8 cellular contexts compared by ENCODE assay signal in genomic region chr3:123618768-123619484, GRCh38. TPM values are rescaled to one million over a fixed set of nuclear protein-coding genes. Genes with fewer than 3 reads are reported as not detected.
A peak's percentile ranks its signal among the peaks of the same experiment; 100 is the strongest.
DNase-seq lines count a peak whose midpoint lies in the region; ATAC-seq and TF ChIP-seq lines count a peak whose summit lies in the region.

No MANE protein-coding gene starts in this region.

- peak overlapping the region; percentile 74 for H3K27ac ChIP-seq in VCaP
- H3K27ac ChIP-seq in substantia nigra (ENCODE audit: low read depth, low read length, poor library complexity, severe bottlenecking): peak overlapping the region; percentile 96

- DNase-seq in LHCN-M2 (ENCODE audit: low read depth) (peak; percentile 63), left ventricle myocardium superior (peak; percentile 68), substantia nigra (lab: John Stamatoyannopoulos, UW) (peak in 33 of 49 donors; percentile 16 to 74 (median 57)), HPDE6-E6E7 (ENCODE audit: extremely low spot score) (no peak)
- DNase-seq in stimulated activated CD4-positive, alpha-beta T cell treated with anti-CD3 and anti-CD28 coated beads, Interleukin-4, amount 100 ng/mL, for 24 hours: no peak

- intact Hi-C loops in left ventricle myocardium superior (cut with micrococcal nuclease): no loop called here

- TF ChIP-seq CTCF in VCaP (conservative IDR thresholded peaks at IDR 0.05): no peak

- ATAC-seq in left ventricle myocardium superior (peak; percentile 83), HG03175 (IDR thresholded peaks at IDR 0.05; ENCODE audit: unreplicated experiment) (no peak), HG03045 (IDR thresholded peaks at IDR 0.05; ENCODE audit: unreplicated experiment) (no peak)

RNA-seq across cellular contexts. Expression of gene HACD2, which starts 34.1 kb away (rescaled TPM):
- total RNA-seq in LHCN-M2 (2014; rRNA removed) (20.5 and 23.7 TPM in 2 replicates), left ventricle myocardium superior (10.5 TPM)
- 13.3 TPM for polyA plus RNA-seq in LHCN-M2 (2012)

Comparison
In these comparisons a context has a peak if more than half of its experiments do, and no peak if none do; other contexts are left out.
1. DNase-seq: peak in LHCN-M2 (single experiment), left ventricle myocardium superior (single experiment) and substantia nigra (33 of 49); none in HPDE6-E6E7 (single experiment) and stimulated activated CD4-positive, alpha-beta T cell treated with anti-CD3 and anti-CD28 coated beads, Interleukin-4, amount 100 ng/mL, for 24 hours (single experiment).